In the genomic region with DNA sequence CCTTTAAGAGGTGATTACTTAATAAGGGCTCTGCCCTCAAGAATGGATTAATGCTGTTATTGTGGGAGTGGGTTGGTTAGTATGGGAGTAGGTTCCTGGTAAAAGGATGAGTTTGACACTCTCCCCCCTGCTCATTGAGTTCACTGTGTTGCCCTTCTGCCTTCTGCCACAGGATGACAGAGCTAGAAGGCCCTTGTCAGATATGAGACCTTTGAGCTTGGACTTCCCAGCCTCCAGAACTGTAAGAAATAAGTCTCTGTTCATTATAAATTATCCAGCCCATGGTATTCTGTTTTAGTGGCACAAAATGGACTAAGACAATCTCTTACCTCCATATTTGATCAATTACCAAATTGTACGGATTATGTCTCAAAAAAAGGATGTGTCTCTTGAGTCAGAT, we compare ENCODE assay signal across 19 cellular contexts.
DNase-seq lines count a peak whose midpoint lies in the region; ATAC-seq and TF ChIP-seq lines count a peak whose summit lies in the region.
"Had no signal": no experiment of that assay in that cellular context is flagged by ENCODE, and none has a peak within 500 bp of the region (broad histone marks: within the 10 kb centered on the region; RNA-seq: fewer than 3 reads in every experiment).

No MANE protein-coding gene starts in this region.

- peaks cover 8% of the 10 kb centered on the region for H3K4me1 Mint-ChIP-seq in activated CD4-positive, alpha-beta T cell treated with anti-CD3 and anti-CD28 coated beads, Interleukin-2, amount 10 ng/mL, durations not matched to agents 24 days and 14 days
- no peaks in the 10 kb centered on the region for H3K4me1 Mint-ChIP-seq in activated CD4-positive, alpha-beta T cell treated with anti-CD3 and anti-CD28 coated beads for 36 hours
- H3K4me1 Mint-ChIP-seq in mesothelial cell of epicardium = peaks cover 88% of the 10 kb centered on the region
- H3K4me1 Mint-ChIP-seq: B cell had no signal

- DNase-seq in activated CD4-positive, alpha-beta T cell treated with anti-CD3 and anti-CD28 coated beads, Interleukin-2, amount 10 ng/mL, durations not matched to agents 24 days and 14 days = peak; percentile 25
- no peak for DNase-seq in activated CD4-positive, alpha-beta T cell treated with anti-CD3 and anti-CD28 coated beads for 36 hours
- DNase-seq in mesothelial cell of epicardium (ENCODE audit: low spot score in 2 of 2, unreplicated experiment in 2 of 2) (no peak), Peyer's patch (no peak)
- DNase-seq: Caco-2; CD4-positive, CD25-positive, alpha-beta regulatory T cell; CD8-positive, alpha-beta T cell; DMS153; DND-41; GM23248; H7; HCEC 1CT had no signal

- no peak overlapping the region for H3K4me3 Mint-ChIP-seq in activated CD4-positive, alpha-beta T cell treated with anti-CD3 and anti-CD28 coated beads, Interleukin-2, amount 10 ng/mL, durations not matched to agents 24 days and 14 days
- no peak overlapping the region for H3K4me3 Mint-ChIP-seq in activated CD4-positive, alpha-beta T cell treated with anti-CD3 and anti-CD28 coated beads for 36 hours
- no peak overlapping the region for H3K4me3 Mint-ChIP-seq in mesothelial cell of epicardium
- H3K4me3 Mint-ChIP-seq: B cell; CD4-positive, CD25-positive, alpha-beta regulatory T cell; CD8-positive, alpha-beta T cell had no signal

- TF ChIP-seq POLR2A in Peyer's patch (IDR thresholded peaks at IDR 0.05) = no peak

- H3K27ac ChIP-seq in subcutaneous abdominal adipose tissue (ENCODE audit: low read depth, low read length) (peak overlapping the region; percentile 19), Peyer's patch (no peak overlapping the region)
- H3K27ac ChIP-seq: 22Rv1, BLaER1, C4-2B, GM23248 had no signal

- H3K4me1 ChIP-seq in subcutaneous abdominal adipose tissue (ENCODE audit: control insufficient read depth in 5 of 5, insufficient read depth in 5 of 5, low read length in 5 of 5) (peaks cover 3 to 78% (median 64%) of the 10 kb centered on the region in 5 donors), Peyer's patch (peaks cover 0 to 37% (median 0%) of the 10 kb centered on the region in 4 donors)
- H3K4me1 ChIP-seq: BLaER1, Caco-2 had no signal

- no peak overlapping the region for H3K9ac ChIP-seq in subcutaneous abdominal adipose tissue (ENCODE audit: low read length in 5 of 5)
- H3K9ac ChIP-seq: BLaER1, GM23248 had no signal

- H3K36me3 ChIP-seq in subcutaneous abdominal adipose tissue (ENCODE audit: control insufficient read depth in 5 of 5, insufficient read depth in 5 of 5, low read length in 5 of 5) (peaks cover 0 to 8% (median 0%) of the 10 kb centered on the region in 5 donors), Peyer's patch (no peaks in the 10 kb centered on the region)
- H3K36me3 ChIP-seq: BLaER1 had no signal

- H3K4me3 ChIP-seq in subcutaneous abdominal adipose tissue (ENCODE audit: low read depth in 1 of 5, low read length in 5 of 5) (no peak overlapping the region), Peyer's patch (no peak overlapping the region)
- H3K4me3 ChIP-seq: BLaER1, GM23248 had no signal

- TF ChIP-seq CTCF in mesothelial cell of epicardium (IDR thresholded peaks at IDR 0.05; ENCODE audit: unreplicated experiment) = no peak
- TF ChIP-seq CTCF in Peyer's patch (IDR thresholded peaks at IDR 0.05) = no peak

- no peaks in the 10 kb centered on the region for H3K9me3 ChIP-seq in subcutaneous abdominal adipose tissue (ENCODE audit: control insufficient read depth in 5 of 5, low read length in 5 of 5)
- no peaks in the 10 kb centered on the region for H3K9me3 ChIP-seq in Peyer's patch
- H3K9me3 ChIP-seq: BLaER1, Caco-2 had no signal

- no peak overlapping the region for H3K27ac Mint-ChIP-seq in activated CD4-positive, alpha-beta T cell treated with anti-CD3 and anti-CD28 coated beads, Interleukin-2, amount 10 ng/mL, durations not matched to agents 24 days and 14 days
- no peak overlapping the region for H3K27ac Mint-ChIP-seq in activated CD4-positive, alpha-beta T cell treated with anti-CD3 and anti-CD28 coated beads for 36 hours
- peak overlapping the region; percentile 19 for H3K27ac Mint-ChIP-seq in mesothelial cell of epicardium
- H3K27ac Mint-ChIP-seq: B cell; CD4-positive, CD25-positive, alpha-beta regulatory T cell; CD8-positive, alpha-beta T cell had no signal

- ATAC-seq in activated CD4-positive, alpha-beta T cell treated with anti-CD3 and anti-CD28 coated beads for 36 hours = no peak
- no peak for ATAC-seq in GM19023 (IDR thresholded peaks at IDR 0.05; ENCODE audit: unreplicated experiment)
- ATAC-seq in GM18517 (IDR thresholded peaks at IDR 0.05; ENCODE audit: unreplicated experiment) = no peak
- ATAC-seq: CD8-positive, alpha-beta T cell had no signal

- CTCF ChIA-PET in activated CD4-positive, alpha-beta T cell treated with anti-CD3 and anti-CD28 coated beads for 36 hours (lab: Charles Lee) = interaction anchor here (1.0 to 1.2 kb wide), 2 partner anchors 20 to 320 kb away, joined by 3 read pairs; no protein-coding TSS in a partner anchor

- intact Hi-C loops in activated CD4-positive, alpha-beta T cell treated with anti-CD3 and anti-CD28 coated beads, Interleukin-2, amount 10 ng/mL, durations not matched to agents 24 days and 14 days (cut with micrococcal nuclease) = no loop called here
- intact Hi-C loops in activated CD4-positive, alpha-beta T cell treated with anti-CD3 and anti-CD28 coated beads for 36 hours (cut with DNase I, micrococcal nuclease) = no loop called here

- POLR2A ChIA-PET in activated CD4-positive, alpha-beta T cell treated with anti-CD3 and anti-CD28 coated beads for 36 hours (lab: Charles Lee) = no interaction called here

- H3K9me3 Mint-ChIP-seq in activated CD4-positive, alpha-beta T cell treated with anti-CD3 and anti-CD28 coated beads, Interleukin-2, amount 10 ng/mL, durations not matched to agents 24 days and 14 days = no peaks in the 10 kb centered on the region
- no peaks in the 10 kb centered on the region for H3K9me3 Mint-ChIP-seq in activated CD4-positive, alpha-beta T cell treated with anti-CD3 and anti-CD28 coated beads for 36 hours (ENCODE audit: low read depth)
- H3K9me3 Mint-ChIP-seq in mesothelial cell of epicardium = peaks cover 5% of the 10 kb centered on the region
- H3K9me3 Mint-ChIP-seq: CD4-positive, CD25-positive, alpha-beta regulatory T cell; CD8-positive, alpha-beta T cell had no signal

- H3K27me3 ChIP-seq in subcutaneous abdominal adipose tissue (ENCODE audit: control insufficient read depth in 5 of 5, insufficient read depth in 4 of 5, low read length in 5 of 5) = no peaks in the 10 kb centered on the region
- H3K27me3 ChIP-seq in Peyer's patch = no peaks in the 10 kb centered on the region
- H3K27me3 ChIP-seq: BLaER1 had no signal

- H3K36me3 Mint-ChIP-seq in activated CD4-positive, alpha-beta T cell treated with anti-CD3 and anti-CD28 coated beads, Interleukin-2, amount 10 ng/mL, durations not matched to agents 24 days and 14 days (ENCODE audit: low read depth) = peaks cover 16% of the 10 kb centered on the region
- no peaks in the 10 kb centered on the region for H3K36me3 Mint-ChIP-seq in activated CD4-positive, alpha-beta T cell treated with anti-CD3 and anti-CD28 coated beads for 36 hours (ENCODE audit: low read depth)
- peaks cover 3% of the 10 kb centered on the region for H3K36me3 Mint-ChIP-seq in mesothelial cell of epicardium
- H3K36me3 Mint-ChIP-seq: CD4-positive, CD25-positive, alpha-beta regulatory T cell; CD8-positive, alpha-beta T cell had no signal

- peaks cover 14% of the 10 kb centered on the region for H3K27me3 Mint-ChIP-seq in activated CD4-positive, alpha-beta T cell treated with anti-CD3 and anti-CD28 coated beads, Interleukin-2, amount 10 ng/mL, durations not matched to agents 24 days and 14 days
- H3K27me3 Mint-ChIP-seq in activated CD4-positive, alpha-beta T cell treated with anti-CD3 and anti-CD28 coated beads for 36 hours = no peaks in the 10 kb centered on the region
- H3K27me3 Mint-ChIP-seq in mesothelial cell of epicardium (ENCODE audit: low read depth) = no peaks in the 10 kb centered on the region
- H3K27me3 Mint-ChIP-seq: CD4-positive, CD25-positive, alpha-beta regulatory T cell had no signal
